In genomic region chr21:44817506-44817880, GRCh38 we compare ENCODE assay signal across 8 cellular contexts. TPM values are rescaled to one million over a fixed set of nuclear protein-coding genes. Genes with fewer than 3 reads are reported as not detected.
DNase-seq lines count a peak whose midpoint lies in the region; ATAC-seq and TF ChIP-seq lines count a peak whose summit lies in the region.

No MANE protein-coding gene starts in this region.

- H2AFZ ChIP-seq in mammary epithelial cell (ENCODE audit: low read depth, low read length) = peak overlapping the region; percentile 75

- peaks cover 35% of the 10 kb centered on the region for H3K27me3 Mint-ChIP-seq in WTC11 (ENCODE audit: low read depth)

- TF ChIP-seq CTCF in WTC11 (IDR thresholded peaks at IDR 0.05) (no peak), mammary epithelial cell (conservative IDR thresholded peaks at IDR 0.05 in 1 of 2, IDR thresholded peaks at IDR 0.05 in 1 of 2; ENCODE audit: extremely low read depth in 1 of 2, insufficient read depth in 1 of 2, low read depth in 1 of 2, low read length in 2 of 2) (no peak)

- BruUV-seq in mammary epithelial cell (replicated peaks; lab: Mats Ljungman, UMichigan) = no TSS peak

- H3K4me3 ChIP-seq in mammary epithelial cell (replicated peaks in 1 of 3; ENCODE audit: insufficient read depth in 1 of 3, low read depth in 2 of 3, low read length in 3 of 3) = peak overlapping the region; percentile 61 to 80 (median 77)
- H3K4me3 ChIP-seq in skeletal muscle tissue (ENCODE audit: low read length in 3 of 3) = peak overlapping the region; percentile 65 to 77 (median 75)

- no peak overlapping the region for H3K27ac ChIP-seq in mammary epithelial cell (ENCODE audit: insufficient read depth, low read depth, low read length)
- H3K27ac ChIP-seq in skeletal muscle tissue (ENCODE audit: low read depth, low read length) = peak overlapping the region; percentile 85

- no peak overlapping the region for H3K27ac Mint-ChIP-seq in WTC11

- peak overlapping the region; percentile 65 for H3K4me3 Mint-ChIP-seq in WTC11

- peaks cover 49% of the 10 kb centered on the region for H3K79me2 ChIP-seq in mammary epithelial cell (ENCODE audit: insufficient read depth, low read length)

- H4K20me1 ChIP-seq in mammary epithelial cell (ENCODE audit: insufficient read depth, low read length) = no peaks in the 10 kb centered on the region

- H3K4me1 ChIP-seq in mammary epithelial cell (ENCODE audit: insufficient read depth, low read length) = peaks cover 5% of the 10 kb centered on the region
- H3K4me1 ChIP-seq in skeletal muscle tissue (ENCODE audit: control insufficient read depth in 3 of 3, insufficient read depth in 3 of 3, low read length in 3 of 3) = peaks cover 9 to 35% (median 19%) of the 10 kb centered on the region in 3 donors

- H3K36me3 Mint-ChIP-seq in WTC11 = peaks cover 16% of the 10 kb centered on the region

- CTCF ChIA-PET in WTC11 (lab: Charles Lee) = interaction anchor here (0.6 to 1.0 kb wide), 7 partner anchors 16 to 332 kb away, joined by 3 to 5 read pairs (median 4); partner anchors contain the start of gene UBE2G2
- CTCF ChIA-PET in mammary epithelial cell (lab: Charles Lee; ENCODE audit: low non-redundant PET) = no interaction called here

- H3K4me2 ChIP-seq in mammary epithelial cell (ENCODE audit: insufficient read depth, low read depth, low read length) = peak overlapping the region; percentile 90

- ATAC-seq in HG02981 (IDR thresholded peaks at IDR 0.05; ENCODE audit: unreplicated experiment) = peak; percentile 68
- ATAC-seq in WTC11 = peak; percentile 91

- peaks cover 10% of the 10 kb centered on the region for H3K4me1 Mint-ChIP-seq in WTC11

- POLR2A ChIA-PET in WTC11 (lab: Charles Lee) = interaction anchor here (0.9 to 1.1 kb wide), 3 partner anchors 16 to 57 kb away, joined by 3 to 5 read pairs (median 3); partner anchors contain the start of genes PTTG1IP and UBE2G2

- peaks cover 22% of the 10 kb centered on the region for H3K9me3 Mint-ChIP-seq in WTC11

- no peaks in the 10 kb centered on the region for H3K27me3 ChIP-seq in mammary epithelial cell (ENCODE audit: insufficient read depth, low read length)
- H3K27me3 ChIP-seq in skeletal muscle tissue (ENCODE audit: control insufficient read depth in 3 of 3, insufficient read depth in 3 of 3, low read length in 3 of 3) = no peaks in the 10 kb centered on the region

- DNase-seq in NCI-H187 (lab: John Stamatoyannopoulos, UW) (peak; percentile 79 to 87), NCI-H187 treated with DMSO at 0.1 percent for 48 hours (lab: John Stamatoyannopoulos, UW) (no peak), NCI-H2107 treated with DMSO at 0.1 percent for 48 hours (lab: John Stamatoyannopoulos, UW; ENCODE audit: unreplicated experiment) (peak; percentile 26), WTC11 (ENCODE audit: low spot score) (peak; percentile 92), mammary epithelial cell (peak; percentile 83), iPS-NIHi7 (ENCODE audit: extremely low spot score) (peak; percentile 97)

- H3K36me3 ChIP-seq in mammary epithelial cell (ENCODE audit: insufficient read depth, low read length) (no peaks in the 10 kb centered on the region), skeletal muscle tissue (ENCODE audit: control insufficient read depth in 3 of 3, insufficient read depth in 3 of 3, low read length in 3 of 3) (peaks cover 3 to 13% (median 10%) of the 10 kb centered on the region in 3 donors)

- WGBS in mammary epithelial cell (ENCODE audit: low coverage, missing lambda C conversion rate) = no CpG with 5 or more reads among the region's 43 CpGs

- dilution Hi-C loops in mammary epithelial cell (cut with HindIII; ENCODE audit: low sequenced_read_pairs) = no loop called here

- in situ Hi-C loops in mammary epithelial cell (cut with MboI; ENCODE audit: low sequenced_read_pairs in 2 of 2) = no loop called here

- intact Hi-C loops in mammary epithelial cell (cut with micrococcal nuclease) = loop anchor here (5.0 kb wide), 1 partner anchor 55 kb away; the partner anchor contains the start of gene PTTG1IP

- H3K9ac ChIP-seq in mammary epithelial cell (ENCODE audit: insufficient read depth, low read length) (no peak overlapping the region), skeletal muscle tissue (ENCODE audit: low read depth in 1 of 3, low read length in 3 of 3) (peak overlapping the region; percentile 51 to 88 (median 56))

- H3K9me3 ChIP-seq in mammary epithelial cell (replicated peaks; ENCODE audit: insufficient read depth, low read length) (peaks cover 16% of the 10 kb centered on the region), skeletal muscle tissue (ENCODE audit: control insufficient read depth in 3 of 3, low read length in 3 of 3) (peaks cover 2 to 4% (median 3%) of the 10 kb centered on the region in 3 donors)

TF ChIP-seq in WTC11, 78 proteins besides CTCF, POLR2A, EP300 and RAD21 (continues in another document):
- TF ChIP-seq E2F5 (CRISPR knock-in tag; IDR thresholded peaks at IDR 0.05) (peak; percentile 5; the same call in 1 of the 2 replicates), KAT7 (CRISPR knock-in tag; IDR thresholded peaks at IDR 0.05; ENCODE audit: borderline replicate concordance) (no peak), ZMAT4 (CRISPR knock-in tag; IDR thresholded peaks at IDR 0.05) (no peak), ZNF425 (CRISPR knock-in tag; conservative IDR thresholded peaks at IDR 0.05) (no peak), CREM (CRISPR knock-in tag; IDR thresholded peaks at IDR 0.05) (no peak), SP1 (CRISPR knock-in tag; conservative IDR thresholded peaks at IDR 0.05) (peak; percentile 78), TEAD1 (CRISPR knock-in tag; IDR thresholded peaks at IDR 0.05) (no peak)
- TF ChIP-seq, protein P1, sequence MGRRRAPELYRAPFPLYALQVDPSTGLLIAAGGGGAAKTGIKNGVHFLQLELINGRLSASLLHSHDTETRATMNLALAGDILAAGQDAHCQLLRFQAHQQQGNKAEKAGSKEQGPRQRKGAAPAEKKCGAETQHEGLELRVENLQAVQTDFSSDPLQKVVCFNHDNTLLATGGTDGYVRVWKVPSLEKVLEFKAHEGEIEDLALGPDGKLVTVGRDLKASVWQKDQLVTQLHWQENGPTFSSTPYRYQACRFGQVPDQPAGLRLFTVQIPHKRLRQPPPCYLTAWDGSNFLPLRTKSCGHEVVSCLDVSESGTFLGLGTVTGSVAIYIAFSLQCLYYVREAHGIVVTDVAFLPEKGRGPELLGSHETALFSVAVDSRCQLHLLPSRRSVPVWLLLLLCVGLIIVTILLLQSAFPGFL (CRISPR knock-in tag; IDR thresholded peaks at IDR 0.05; ENCODE audit: borderline replicate concordance) = no peak
- TF ChIP-seq, protein P2, sequence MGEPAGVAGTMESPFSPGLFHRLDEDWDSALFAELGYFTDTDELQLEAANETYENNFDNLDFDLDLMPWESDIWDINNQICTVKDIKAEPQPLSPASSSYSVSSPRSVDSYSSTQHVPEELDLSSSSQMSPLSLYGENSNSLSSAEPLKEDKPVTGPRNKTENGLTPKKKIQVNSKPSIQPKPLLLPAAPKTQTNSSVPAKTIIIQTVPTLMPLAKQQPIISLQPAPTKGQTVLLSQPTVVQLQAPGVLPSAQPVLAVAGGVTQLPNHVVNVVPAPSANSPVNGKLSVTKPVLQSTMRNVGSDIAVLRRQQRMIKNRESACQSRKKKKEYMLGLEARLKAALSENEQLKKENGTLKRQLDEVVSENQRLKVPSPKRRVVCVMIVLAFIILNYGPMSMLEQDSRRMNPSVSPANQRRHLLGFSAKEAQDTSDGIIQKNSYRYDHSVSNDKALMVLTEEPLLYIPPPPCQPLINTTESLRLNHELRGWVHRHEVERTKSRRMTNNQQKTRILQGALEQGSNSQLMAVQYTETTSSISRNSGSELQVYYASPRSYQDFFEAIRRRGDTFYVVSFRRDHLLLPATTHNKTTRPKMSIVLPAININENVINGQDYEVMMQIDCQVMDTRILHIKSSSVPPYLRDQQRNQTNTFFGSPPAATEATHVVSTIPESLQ (CRISPR knock-in tag; IDR thresholded peaks at IDR 0.05) = no peak

RNA-seq across cellular contexts. Expression of gene SUMO3, which starts 0.4 kb away (rescaled TPM):
- 81.7 to 86.3 TPM (median 85.4 TPM) in 3 replicates for total RNA-seq in WTC11 (2021)
- total RNA-seq in mammary epithelial cell = 10 to 100 TPM; 58.1 to 58.8 TPM
- polyA plus RNA-seq in mammary epithelial cell = 89.6 TPM
- polyA minus RNA-seq in mammary epithelial cell = 52.9 TPM
- total RNA-seq in skeletal muscle tissue = 28.7 TPM

RNA-seq across cellular contexts. Expression of gene UBE2G2, which starts 15.9 kb away (rescaled TPM):
- total RNA-seq in WTC11 (2021) = 109 to 117 TPM (median 113 TPM) in 3 replicates
- 10 to 100 TPM; 85.7 to 93.1 TPM for total RNA-seq in mammary epithelial cell
- polyA plus RNA-seq in mammary epithelial cell = 82.0 TPM
- 82.4 TPM for polyA minus RNA-seq in mammary epithelial cell
- 60.5 TPM for total RNA-seq in skeletal muscle tissue

RNA-seq across cellular contexts. Expression of gene PTTG1IP, which starts 56.0 kb away (rescaled TPM):
- total RNA-seq in WTC11 (2021) (96.0 to 117 TPM (median 112 TPM) in 3 replicates), mammary epithelial cell (100 to 1,000 TPM; 131 to 269 TPM), skeletal muscle tissue (98.1 TPM)
- 146 TPM for polyA plus RNA-seq in mammary epithelial cell
- 174 TPM for polyA minus RNA-seq in mammary epithelial cell
